ENCODE assay signal across 10 cellular contexts in the genomic region with DNA sequence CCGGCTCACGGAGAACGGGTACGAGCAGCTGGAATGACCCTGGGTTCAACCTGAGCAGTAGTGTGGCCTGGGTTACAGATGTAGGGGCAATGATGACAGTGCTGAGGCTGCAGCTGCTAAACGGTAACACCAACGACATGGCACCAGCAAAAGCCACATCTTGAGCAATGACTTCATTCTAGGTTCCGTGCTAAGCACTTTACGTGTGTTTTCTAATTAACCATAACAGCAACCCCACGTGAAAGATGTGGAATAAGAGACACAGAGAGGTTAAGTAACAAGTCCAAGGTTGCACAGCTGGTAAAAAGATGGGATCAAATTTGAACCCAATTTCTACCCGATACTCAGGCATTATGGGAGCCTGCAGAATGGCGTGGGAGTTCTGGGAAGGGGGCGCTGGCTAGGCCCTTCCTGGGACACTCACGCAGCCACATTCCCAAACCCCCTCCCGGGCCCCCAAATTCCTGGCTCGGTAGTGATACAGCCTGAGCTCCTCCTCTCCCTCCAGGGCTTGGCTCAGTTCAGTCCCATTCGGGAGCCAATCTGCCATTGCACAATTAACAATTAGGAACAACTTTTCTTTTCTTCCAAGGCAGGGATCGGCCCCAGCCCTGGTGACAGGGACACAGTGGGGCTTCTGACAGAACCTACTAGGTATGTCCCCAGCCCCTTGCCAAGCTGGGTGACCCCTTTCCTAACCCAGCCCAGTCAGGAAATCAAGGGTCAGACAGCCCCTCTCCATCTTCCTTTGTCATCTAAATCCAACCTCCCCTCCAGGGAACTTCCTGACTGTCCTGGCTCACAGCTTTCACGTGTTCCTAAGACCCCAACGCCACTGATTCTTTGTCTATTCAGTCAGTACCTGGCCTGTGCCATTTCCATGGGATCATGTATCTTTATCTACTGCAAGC. TPM values are rescaled to one million over a fixed set of nuclear protein-coding genes. Genes with fewer than 3 reads are reported as not detected.
DNase-seq lines count a peak whose midpoint lies in the region; ATAC-seq and TF ChIP-seq lines count a peak whose summit lies in the region.
"Had no signal": no experiment of that assay in that cellular context is flagged by ENCODE, and none has a peak within 500 bp of the region (broad histone marks: within the 10 kb centered on the region; RNA-seq: fewer than 3 reads in every experiment).

No MANE protein-coding gene starts in this region.

- no peaks in the 10 kb centered on the region for H3K27me3 ChIP-seq in esophagus muscularis mucosa

- peaks cover 60% of the 10 kb centered on the region for H3K4me1 Mint-ChIP-seq in activated naive CD4-positive, alpha-beta T cell treated with anti-CD3 and anti-CD28 coated beads, Interleukin-2, amount 50 U/mL, for 24 hours
- H3K4me1 Mint-ChIP-seq in naive B cell, result peaks cover 28 to 48% (median 35%) of the 10 kb centered on the region in 3 donors

- H3K4me1 ChIP-seq in esophagus muscularis mucosa (peaks cover 46 to 96% (median 89%) of the 10 kb centered on the region in 4 donors), urinary bladder (ENCODE audit: insufficient read depth) (no peaks in the 10 kb centered on the region)

- no peak for DNase-seq in activated naive CD4-positive, alpha-beta T cell (lab: John Stamatoyannopoulos, UW)
- no peak for DNase-seq in esophagus muscularis mucosa (ENCODE audit: extremely low spot score)
- no peak for DNase-seq in naive B cell
- no peak for DNase-seq in cerebellar nuclear complex (lab: John Stamatoyannopoulos, UW)
- no peak for DNase-seq in NCI-H1436 (lab: John Stamatoyannopoulos, UW)
- DNase-seq in NCI-H2107 (lab: John Stamatoyannopoulos, UW), result no peak
- DNase-seq: retina had no signal

- TF ChIP-seq POLR2A in esophagus muscularis mucosa (IDR thresholded peaks at IDR 0.05; ENCODE audit: low read depth), result no peak

- H3K36me3 Mint-ChIP-seq in activated naive CD4-positive, alpha-beta T cell treated with anti-CD3 and anti-CD28 coated beads, Interleukin-2, amount 50 U/mL, for 24 hours, result peaks cover 6% of the 10 kb centered on the region
- peaks cover 0 to 7% of the 10 kb centered on the region in 2 donors for H3K36me3 Mint-ChIP-seq in naive B cell

- no peaks in the 10 kb centered on the region for H3K27me3 Mint-ChIP-seq in activated naive CD4-positive, alpha-beta T cell treated with anti-CD3 and anti-CD28 coated beads, Interleukin-2, amount 50 U/mL, for 24 hours
- no peaks in the 10 kb centered on the region for H3K27me3 Mint-ChIP-seq in naive B cell

- 66% methylated on average over 19 of the region's 19 CpGs for WGBS in esophagus muscularis mucosa
- WGBS in urinary bladder, result 56% methylated on average over 19 of the region's 19 CpGs

- TF ChIP-seq CTCF in esophagus muscularis mucosa (IDR thresholded peaks at IDR 0.05), result no peak

- peak overlapping the region; percentile 19 for H3K27ac Mint-ChIP-seq in activated naive CD4-positive, alpha-beta T cell treated with anti-CD3 and anti-CD28 coated beads, Interleukin-2, amount 50 U/mL, for 24 hours
- peak overlapping the region in 5 of 6 donors; percentile 46 to 92 (median 69) for H3K27ac Mint-ChIP-seq in naive B cell
- H3K27ac Mint-ChIP-seq: T-helper 1 cell treated with Interleukin-12 subunit alpha and Interleukin-12 subunit beta and Interleukin-4 antibody, amounts not matched to agents 30 μg/mL and 1 μg/mL, for 36 hours had no signal

- H3K36me3 ChIP-seq in esophagus muscularis mucosa (no peaks in the 10 kb centered on the region), urinary bladder (ENCODE audit: insufficient read depth) (no peaks in the 10 kb centered on the region)

- ATAC-seq in naive B cell (ENCODE audit: low read depth in 2 of 2), result no peak

- no peak for TF ChIP-seq EP300 in esophagus muscularis mucosa (IDR thresholded peaks at IDR 0.05)

- intact Hi-C loops in esophagus muscularis mucosa (cut with DNase I), result no loop called here

- H3K27ac ChIP-seq in esophagus muscularis mucosa (replicated peaks in 1 of 4) (peak overlapping the region; percentile 54 to 88 (median 84)), urinary bladder (ENCODE audit: low read depth) (peak overlapping the region; percentile 24)

- H3K4me3 ChIP-seq in esophagus muscularis mucosa (no peak overlapping the region), urinary bladder (ENCODE audit: low read depth, low read length) (no peak overlapping the region)

- H3K4me3 Mint-ChIP-seq in activated naive CD4-positive, alpha-beta T cell treated with anti-CD3 and anti-CD28 coated beads, Interleukin-2, amount 50 U/mL, for 24 hours, result no peak overlapping the region
- H3K4me3 Mint-ChIP-seq in naive B cell, result no peak overlapping the region
- H3K4me3 Mint-ChIP-seq: T-helper 1 cell treated with Interleukin-12 subunit alpha and Interleukin-12 subunit beta and Interleukin-4 antibody, amounts not matched to agents 30 μg/mL and 1 μg/mL, for 36 hours had no signal

- no peaks in the 10 kb centered on the region for H3K9me3 ChIP-seq in esophagus muscularis mucosa

- no peaks in the 10 kb centered on the region for H3K9me3 Mint-ChIP-seq in activated naive CD4-positive, alpha-beta T cell treated with anti-CD3 and anti-CD28 coated beads, Interleukin-2, amount 50 U/mL, for 24 hours
- H3K9me3 Mint-ChIP-seq in naive B cell, result peaks cover 0 to 2% (median 0%) of the 10 kb centered on the region in 7 donors
- H3K9me3 Mint-ChIP-seq: T-helper 1 cell treated with Interleukin-12 subunit alpha and Interleukin-12 subunit beta and Interleukin-4 antibody, amounts not matched to agents 30 μg/mL and 1 μg/mL, for 36 hours had no signal

RNA-seq across cellular contexts. Expression of gene ECE1, which starts 23.9 kb away (rescaled TPM):
- 100 to 1,000 TPM in 1 of 4 donors, 10 to 100 TPM in 3; 53.6 to 101 (median 80.7) TPM for total RNA-seq in esophagus muscularis mucosa
- polyA plus RNA-seq in naive B cell (ENCODE audit: low read depth in 6 of 6), result 10 to 100 TPM in 5 of 6 donors, 1 to 10 TPM in 1; 6.9 to 44.5 (median 20.8) TPM
- 32.5 TPM for total RNA-seq in urinary bladder
- polyA plus RNA-seq in urinary bladder, result 121 TPM
